Comparison of ENCODE assay signal across 30 cellular contexts in genomic region chr13:60178327-60178726, GRCh38.
"Had no signal": no experiment of that assay in that cellular context is flagged by ENCODE, and none has a peak within 500 bp of the region (broad histone marks: within the 10 kb centered on the region; RNA-seq: fewer than 3 reads in every experiment).

No MANE protein-coding gene starts in this region.

- H3K9me3 ChIP-seq: esophagus muscularis mucosa, gastrocnemius medialis, heart right ventricle had no signal

- H3K4me1 Mint-ChIP-seq: activated CD4-positive, alpha-beta memory T cell treated with anti-CD3 and anti-CD28 coated beads, Interleukin-2, amount 10 ng/mL, durations not matched to agents 7 days and 5 days; activated CD4-positive, alpha-beta T cell treated with anti-CD3 and anti-CD28 coated beads for 36 hours; activated CD4-positive, alpha-beta T cell treated with anti-CD3 and anti-CD28 coated beads, Interleukin-2, amount 10 ng/mL, durations not matched to agents 7 days and 5 days; activated naive CD4-positive, alpha-beta T cell treated with anti-CD3 and anti-CD28 coated beads, Interleukin-2, amount 10 ng/mL, durations not matched to agents 7 days and 5 days; activated naive CD8-positive, alpha-beta T cell treated with anti-CD3 and anti-CD28 coated beads, Interleukin-2, amount 10 ng/mL, durations not matched to agents 7 days and 5 days; central memory CD8-positive, alpha-beta T cell had no signal

- H3K36me3 ChIP-seq: brain microvascular endothelial cell, esophagus muscularis mucosa, gastrocnemius medialis, heart right ventricle had no signal

- H3K27ac Mint-ChIP-seq: activated CD4-positive, alpha-beta memory T cell treated with anti-CD3 and anti-CD28 coated beads, Interleukin-2, amount 10 ng/mL, durations not matched to agents 7 days and 5 days; activated CD4-positive, alpha-beta T cell treated with anti-CD3 and anti-CD28 coated beads for 36 hours; activated CD4-positive, alpha-beta T cell treated with anti-CD3 and anti-CD28 coated beads, Interleukin-2, amount 10 ng/mL, durations not matched to agents 7 days and 5 days; activated naive CD4-positive, alpha-beta T cell treated with anti-CD3 and anti-CD28 coated beads, Interleukin-2, amount 10 ng/mL, durations not matched to agents 7 days and 5 days; activated naive CD4-positive, alpha-beta T cell treated with anti-CD3 and anti-CD28 coated beads, Interleukin-2, amount 50 U/mL, for 72 hours; activated naive CD8-positive, alpha-beta T cell treated with anti-CD3 and anti-CD28 coated beads, Interleukin-2, amount 10 ng/mL, durations not matched to agents 7 days and 5 days; activated T-cell treated with anti-CD3 and anti-CD28 coated beads, Interleukin-2, amount 50 U/mL, for 24 hours; activated T-cell treated with anti-CD3 and anti-CD28 coated beads, Interleukin-2, amount 50 U/mL, for 72 hours; dendritic cell treated with granulocyte-macrophage colony-stimulating factor and Interleukin-4, amounts not matched to agents 40 ng/mL and 50 ng/mL, for 4 days; endodermal cell had no signal

- H3K36me3 Mint-ChIP-seq: activated naive CD4-positive, alpha-beta T cell treated with anti-CD3 and anti-CD28 coated beads, Interleukin-2, amount 10 ng/mL, durations not matched to agents 7 days and 5 days; activated naive CD4-positive, alpha-beta T cell treated with anti-CD3 and anti-CD28 coated beads, Interleukin-2, amount 50 U/mL, for 72 hours; activated naive CD8-positive, alpha-beta T cell treated with anti-CD3 and anti-CD28 coated beads, Interleukin-2, amount 10 ng/mL, durations not matched to agents 7 days and 5 days had no signal

- H3K9me3 Mint-ChIP-seq: activated CD4-positive, alpha-beta memory T cell treated with anti-CD3 and anti-CD28 coated beads, Interleukin-2, amount 10 ng/mL, durations not matched to agents 7 days and 5 days; activated CD4-positive, alpha-beta T cell treated with anti-CD3 and anti-CD28 coated beads, Interleukin-2, amount 10 ng/mL, durations not matched to agents 7 days and 5 days; activated naive CD4-positive, alpha-beta T cell treated with anti-CD3 and anti-CD28 coated beads, Interleukin-2, amount 10 ng/mL, durations not matched to agents 7 days and 5 days; activated naive CD4-positive, alpha-beta T cell treated with anti-CD3 and anti-CD28 coated beads, Interleukin-2, amount 50 U/mL, for 72 hours; activated naive CD8-positive, alpha-beta T cell treated with anti-CD3 and anti-CD28 coated beads, Interleukin-2, amount 10 ng/mL, durations not matched to agents 7 days and 5 days; activated T-cell treated with anti-CD3 and anti-CD28 coated beads, Interleukin-2, amount 50 U/mL, for 24 hours; activated T-cell treated with anti-CD3 and anti-CD28 coated beads, Interleukin-2, amount 50 U/mL, for 72 hours; central memory CD8-positive, alpha-beta T cell; dendritic cell treated with granulocyte-macrophage colony-stimulating factor and Interleukin-4, amounts not matched to agents 40 ng/mL and 50 ng/mL, for 4 days; endodermal cell had no signal

- H3K27me3 ChIP-seq: brain microvascular endothelial cell, esophagus muscularis mucosa, foreskin keratinocyte, gastrocnemius medialis had no signal

- H3K27ac ChIP-seq: brain microvascular endothelial cell, coronary artery, dorsolateral prefrontal cortex, esophagus muscularis mucosa, foreskin keratinocyte, gastrocnemius medialis, heart right ventricle had no signal

- H3K4me1 ChIP-seq: esophagus muscularis mucosa, foreskin keratinocyte, gastrocnemius medialis, heart right ventricle had no signal

- DNase-seq: activated CD4-positive, alpha-beta memory T cell treated with anti-CD3 and anti-CD28 coated beads, Interleukin-2, amount 10 ng/mL, durations not matched to agents 7 days and 5 days; activated CD4-positive, alpha-beta T cell treated with anti-CD3 and anti-CD28 coated beads for 36 hours; activated CD4-positive, alpha-beta T cell treated with anti-CD3 and anti-CD28 coated beads, Interleukin-2, amount 10 ng/mL, durations not matched to agents 7 days and 5 days; activated CD4-positive, alpha-beta T cell treated with anti-CD3 and anti-CD28 coated beads, Interleukin-2, amount 50 U/mL, for 4 hours; activated CD4-positive, CD25-positive, alpha-beta regulatory T cell; activated CD4-positive, CD25-positive, alpha-beta regulatory T cell treated with anti-CD3 and anti-CD28 coated beads, Interleukin-2, amount 50 U/mL, for 72 hours; activated CD8-positive, alpha-beta memory T cell treated with anti-CD3 and anti-CD28 coated beads, Interleukin-2, amount 50 U/mL, for 48 hours; activated gamma-delta T cell; activated naive CD4-positive, alpha-beta T cell; activated naive CD4-positive, alpha-beta T cell treated with anti-CD3 and anti-CD28 coated beads, Interleukin-2, amount 10 ng/mL, durations not matched to agents 7 days and 5 days; activated naive CD8-positive, alpha-beta T cell treated with anti-CD3 and anti-CD28 coated beads, Interleukin-2, amount 10 ng/mL, durations not matched to agents 7 days and 5 days; activated T-cell treated with anti-CD3 and anti-CD28 coated beads for 4 hours; activated T-cell treated with anti-CD3 and anti-CD28 coated beads, Interleukin-2, amount 50 U/mL, for 24 hours; activated T-cell treated with anti-CD3 and anti-CD28 coated beads, Interleukin-2, amount 50 U/mL, for 72 hours; brain microvascular endothelial cell; dorsolateral prefrontal cortex; effector memory CD4-positive, alpha-beta T cell; endodermal cell; erythroblast; foreskin keratinocyte; gastrocnemius medialis; heart right ventricle; T-helper 2 cell had no signal

- H3K4me3 Mint-ChIP-seq: activated CD4-positive, alpha-beta memory T cell treated with anti-CD3 and anti-CD28 coated beads, Interleukin-2, amount 10 ng/mL, durations not matched to agents 7 days and 5 days; activated CD4-positive, alpha-beta T cell treated with anti-CD3 and anti-CD28 coated beads for 36 hours; activated CD4-positive, alpha-beta T cell treated with anti-CD3 and anti-CD28 coated beads, Interleukin-2, amount 10 ng/mL, durations not matched to agents 7 days and 5 days; activated naive CD4-positive, alpha-beta T cell treated with anti-CD3 and anti-CD28 coated beads, Interleukin-2, amount 10 ng/mL, durations not matched to agents 7 days and 5 days; activated naive CD8-positive, alpha-beta T cell treated with anti-CD3 and anti-CD28 coated beads, Interleukin-2, amount 10 ng/mL, durations not matched to agents 7 days and 5 days; activated T-cell treated with anti-CD3 and anti-CD28 coated beads, Interleukin-2, amount 50 U/mL, for 24 hours; activated T-cell treated with anti-CD3 and anti-CD28 coated beads, Interleukin-2, amount 50 U/mL, for 72 hours; central memory CD8-positive, alpha-beta T cell; dendritic cell treated with granulocyte-macrophage colony-stimulating factor and Interleukin-4, amounts not matched to agents 40 ng/mL and 50 ng/mL, for 4 days; endodermal cell had no signal

- FAIRE-seq: astrocyte, bronchial epithelial cell had no signal

- H3K4me3 ChIP-seq: coronary artery, dorsolateral prefrontal cortex, esophagus muscularis mucosa, gastrocnemius medialis, heart right ventricle had no signal
